Comparison of ENCODE assay signal across 8 cellular contexts in the genomic region with DNA sequence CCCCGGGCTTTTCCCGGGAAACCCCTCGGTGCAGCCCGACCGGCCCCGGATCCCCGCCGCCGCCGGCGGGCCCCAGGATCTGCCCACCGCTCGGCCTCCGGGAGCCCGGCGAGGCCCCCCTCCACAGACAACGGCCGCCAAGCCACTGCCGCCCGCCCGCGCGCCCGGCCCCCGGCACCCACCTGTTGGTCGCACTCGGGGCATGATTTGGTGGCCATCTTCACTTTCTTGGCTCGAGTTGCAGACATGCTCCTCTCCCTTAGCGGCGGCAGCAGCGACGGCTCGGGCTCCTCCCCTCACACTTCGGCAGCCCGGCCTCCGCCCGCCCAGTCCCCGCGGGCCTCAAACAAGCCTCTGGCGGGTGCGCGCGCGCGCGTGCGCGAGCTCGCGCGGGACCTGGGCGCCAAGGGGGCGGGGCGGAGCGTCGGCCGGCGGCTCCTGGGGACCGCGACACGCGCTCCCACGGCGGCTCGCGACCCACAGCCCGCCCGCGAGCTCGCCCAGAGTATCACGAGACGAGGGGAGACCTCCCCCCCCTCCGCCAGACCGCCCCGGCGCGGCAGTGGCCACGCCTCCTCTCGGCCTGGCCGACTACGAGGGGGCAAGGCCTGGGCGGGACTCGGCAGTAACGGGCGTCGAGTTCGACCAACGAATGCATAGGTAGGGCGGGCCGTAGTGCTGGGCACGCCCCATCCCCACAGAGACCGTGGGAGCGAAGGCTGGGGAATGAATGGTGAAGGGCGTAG. TPM values are rescaled to one million over a fixed set of nuclear protein-coding genes. Genes with fewer than 3 reads are reported as not detected.
DNase-seq lines count a peak whose midpoint lies in the region; ATAC-seq, FAIRE-seq and TF ChIP-seq lines count a peak whose summit lies in the region.

A gene with protein sequence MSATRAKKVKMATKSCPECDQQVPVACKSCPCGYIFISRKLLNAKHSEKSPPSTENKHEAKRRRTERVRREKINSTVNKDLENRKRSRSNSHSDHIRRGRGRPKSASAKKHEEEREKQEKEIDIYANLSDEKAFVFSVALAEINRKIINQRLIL (minus strand): TSS at position 279 of the 746 bp plus-strand sequence. CDS start 31 bp downstream, at position 248.

- H3K27me3 ChIP-seq in BE2C = no peaks in the 10 kb centered on the region

- peak; percentile 95 for DNase-seq in BE2C
- peak; percentile 85 for DNase-seq in GM19239 (ENCODE audit: insufficient read length, low spot score)
- peak; percentile 71 for DNase-seq in NCI-H524 treated with DMSO at 0.1 percent for 48 hours (lab: John Stamatoyannopoulos, UW)
- peak; percentile 90 to 92 for DNase-seq in activated CD4-positive, alpha-beta T cell treated with anti-CD3 and anti-CD28 coated beads for 4 hours
- DNase-seq in left kidney (ENCODE audit: low read depth, low spot score) = peak; percentile 97
- DNase-seq in stimulated activated CD4-positive, alpha-beta T cell treated with anti-CD3 and anti-CD28 coated beads, Interleukin-2, amount 100 ng/mL, for 24 hours = peak; percentile 89 to 92

- FAIRE-seq in GM19239 (lab: Jason Lieb, UNC) = peak; percentile 99

- no peaks in the 10 kb centered on the region for H3K9me3 ChIP-seq in BE2C

- no peaks in the 10 kb centered on the region; the same call in 1 of the 2 replicates for H3K4me1 ChIP-seq in BE2C

- no peaks in the 10 kb centered on the region for H3K36me3 ChIP-seq in BE2C

- H3K4me3 ChIP-seq in BE2C (ENCODE audit: low read depth, low read length) = peak within 1 kb of the TSS; percentile 82

- TF ChIP-seq CTCF in BE2C (IDR thresholded peaks at IDR 0.05; ENCODE audit: low read depth, low read length) = no peak

- H3K27ac ChIP-seq in cingulate gyrus (ENCODE audit: low read depth, low read length) = peak within 1 kb of the TSS; percentile 60

- ATAC-seq in HG03457 (IDR thresholded peaks at IDR 0.05; ENCODE audit: unreplicated experiment) = peak; percentile 92

RNA-seq across cellular contexts. Expression of the gene that starts here (rescaled TPM):
- 10.3 TPM for polyA plus RNA-seq in BE2C (2012; ENCODE audit: insufficient read depth, insufficient read length, low read depth)

Comparison
In these comparisons a context has a peak if more than half of its experiments do, and no peak if none do; other contexts are left out.
1. Peak in every context shown above with its lines: DNase-seq, ATAC-seq, H3K4me3 ChIP-seq and H3K27ac ChIP-seq.